In genomic region chr3:100042577-100042981, GRCh38 we compare ENCODE assay signal across 11 cellular contexts.
DNase-seq lines count a peak whose midpoint lies in the region; ATAC-seq and TF ChIP-seq lines count a peak whose summit lies in the region.
"Had no signal": no experiment of that assay in that cellular context is flagged by ENCODE, and none has a peak within 500 bp of the region (broad histone marks: within the 10 kb centered on the region; RNA-seq: fewer than 3 reads in every experiment).

No MANE protein-coding gene starts in this region.

- peak; percentile 9 for ATAC-seq in body of pancreas
- ATAC-seq in left colon = peak; percentile 79
- no peak for ATAC-seq in HG03175 (IDR thresholded peaks at IDR 0.05; ENCODE audit: unreplicated experiment)
- ATAC-seq: activated CD8-positive, alpha-beta T cell treated with anti-CD3 and anti-CD28 coated beads, Interleukin-2, amount 10 ng/mL, durations not matched to agents 7 days and 5 days had no signal

- H3K27ac ChIP-seq in body of pancreas (peak overlapping the region in 3 of 4 donors; percentile 73 to 81 (median 76)), stomach smooth muscle (ENCODE audit: low read length) (peak overlapping the region; percentile 83)

- H3K36me3 ChIP-seq in body of pancreas (replicated peaks in 1 of 2; ENCODE audit: insufficient read depth in 1 of 2, low read depth in 2 of 2) (no peaks in the 10 kb centered on the region), stomach smooth muscle (ENCODE audit: control insufficient read depth in 2 of 2, insufficient read depth in 2 of 2, low read length in 2 of 2) (no peaks in the 10 kb centered on the region)
- H3K36me3 ChIP-seq: MG63 had no signal

- whole genome bisulfite sequencing in body of pancreas, 2 donors = 56 to 63% methylated on average over 4 of the region's 4 CpGs

- H3K4me1 ChIP-seq in body of pancreas = peaks cover 49% of the 10 kb centered on the region
- peaks cover 29% of the 10 kb centered on the region for H3K4me1 ChIP-seq in stomach smooth muscle (ENCODE audit: control insufficient read depth, insufficient read depth, low read length)

- intact Hi-C loops in body of pancreas (cut with DNase I) (no loop called here), left colon (cut with DNase I, micrococcal nuclease) (loop anchor here in 1 of 2 donors (10.0 kb wide), 1 partner anchor 198 kb away; no protein-coding TSS in a partner anchor)

- H3K27me3 ChIP-seq in body of pancreas (no peaks in the 10 kb centered on the region), stomach smooth muscle (ENCODE audit: control insufficient read depth in 1 of 2, insufficient read depth in 2 of 2, low read length in 2 of 2) (no peaks in the 10 kb centered on the region)
- H3K27me3 ChIP-seq: MG63 had no signal

- H3K4me3 ChIP-seq in body of pancreas (no peak overlapping the region), stomach smooth muscle (ENCODE audit: low read length in 2 of 2) (no peak overlapping the region)
- H3K4me3 ChIP-seq: MG63 had no signal

- peak overlapping the region in 1 of 2 donors; percentile 70 for H3K9ac ChIP-seq in stomach smooth muscle (ENCODE audit: low read length in 2 of 2)

- no peaks in the 10 kb centered on the region for H3K9me3 ChIP-seq in body of pancreas
- no peaks in the 10 kb centered on the region for H3K9me3 ChIP-seq in stomach smooth muscle (ENCODE audit: control insufficient read depth in 2 of 2, low read length in 2 of 2)
- H3K9me3 ChIP-seq: MG63 had no signal

- peak; percentile 79 for DNase-seq in HCEC 1CT
- no peak for DNase-seq in body of pancreas
- no peak for DNase-seq in left colon
- DNase-seq in epidermal melanocyte (ENCODE audit: insufficient read length, low spot score) = no peak
- no peak for DNase-seq in stimulated activated CD4-positive, alpha-beta T cell treated with anti-CD3 and anti-CD28 coated beads, Interleukin-15, amount 100 ng/mL, for 24 hours
- no peak for DNase-seq in activated CD4-positive, CD25-positive, alpha-beta regulatory T cell (lab: John Stamatoyannopoulos, UW)
- DNase-seq: activated CD8-positive, alpha-beta T cell treated with anti-CD3 and anti-CD28 coated beads, Interleukin-2, amount 10 ng/mL, durations not matched to agents 7 days and 5 days; mesendoderm had no signal

- no peak for TF ChIP-seq POLR2A in body of pancreas (IDR thresholded peaks at IDR 0.05)

- no peak for TF ChIP-seq CTCF in body of pancreas (IDR thresholded peaks at IDR 0.05)
